ENCODE assay signal across 22 cellular contexts in the genomic region with DNA sequence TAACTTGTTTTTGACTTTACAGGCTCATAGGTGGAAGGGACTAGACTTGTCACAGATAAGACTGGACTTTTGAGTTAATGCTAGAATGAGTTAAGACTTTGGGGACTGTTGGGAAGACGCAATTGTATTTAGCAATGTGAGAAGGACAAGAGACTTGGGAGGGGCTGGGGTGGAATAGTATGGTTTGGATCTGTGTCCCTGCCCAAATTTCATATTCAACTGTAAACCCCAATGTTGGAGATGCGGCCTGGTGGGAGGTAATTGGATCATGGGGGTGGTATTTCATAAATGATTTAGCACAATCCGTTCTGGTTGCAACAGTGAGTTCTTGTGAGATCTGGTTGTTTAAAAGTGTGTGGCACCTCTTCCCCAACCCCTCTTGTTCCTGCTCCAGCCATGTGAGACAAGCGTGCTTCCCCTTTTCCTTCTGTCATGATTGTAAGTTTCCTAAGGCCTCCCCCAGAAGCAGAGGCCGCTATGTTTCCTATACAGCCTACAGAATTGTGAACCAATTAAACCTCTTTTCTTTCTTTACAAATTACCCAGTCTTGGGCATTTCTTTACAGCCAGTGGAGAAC.
A peak's percentile ranks its signal among the peaks of the same experiment; 100 is the strongest.
DNase-seq lines count a peak whose midpoint lies in the region; ATAC-seq and TF ChIP-seq lines count a peak whose summit lies in the region.
"Had no signal": no experiment of that assay in that cellular context is flagged by ENCODE, and none has a peak within 500 bp of the region (broad histone marks: within the 10 kb centered on the region; RNA-seq: fewer than 3 reads in every experiment).

No MANE protein-coding gene starts in this region.

- DNase-seq in GF-D8 (lab: John Stamatoyannopoulos, UW) (peak; percentile 53), MV-4-11 (lab: John Stamatoyannopoulos, UW) (peak; percentile 64), NCI-H187 treated with DMSO at 0.1 percent for 48 hours (lab: John Stamatoyannopoulos, UW) (no peak), T1000 (lab: John Stamatoyannopoulos, UW) (no peak)
- DNase-seq in activated naive CD8-positive, alpha-beta T cell treated with anti-CD3 and anti-CD28 coated beads, Interleukin-2, amount 50 U/mL, for 24 hours: no peak
- no peak for DNase-seq in effector CD4-positive, alpha-beta T cell
- DNase-seq: activated CD4-positive, alpha-beta memory T cell treated with anti-CD3 and anti-CD28 coated beads for 36 hours; activated effector memory CD4-positive, alpha-beta T cell treated with anti-CD3 and anti-CD28 coated beads, Interleukin-2, amount 50 U/mL, for 16 hours; CD4-positive, alpha-beta memory T cell; effector CD8-positive, alpha-beta T cell; heart right ventricle; MG63; naive thymus-derived CD4-positive, alpha-beta T cell; NCI-H1694; NCI-H2171 treated with DMSO at 0.1 percent for 48 hours; NCI-H524 treated with DMSO at 0.1 percent for 48 hours; pancreas; stimulated activated naive CD4-positive, alpha-beta T cell treated with Interleukin-2 at 50 U/mL for 16 hours had no signal

- no peaks in the 10 kb centered on the region for H3K27me3 Mint-ChIP-seq in activated naive CD8-positive, alpha-beta T cell treated with anti-CD3 and anti-CD28 coated beads, Interleukin-2, amount 50 U/mL, for 24 hours
- H3K27me3 Mint-ChIP-seq: activated CD4-positive, alpha-beta memory T cell treated with anti-CD3 and anti-CD28 coated beads for 36 hours; brain; CD4-positive, alpha-beta memory T cell; naive thymus-derived CD4-positive, alpha-beta T cell had no signal

- no peak overlapping the region for H3K4me3 ChIP-seq in neutrophil (ENCODE audit: low read depth in 1 of 2, low read length in 1 of 2)
- H3K4me3 ChIP-seq: heart right ventricle, MG63, pancreas had no signal

- H3K27me3 ChIP-seq in neutrophil: no peaks in the 10 kb centered on the region
- H3K27me3 ChIP-seq: heart right ventricle, MG63, pancreas had no signal

- H3K27ac ChIP-seq in neutrophil: peak overlapping the region; percentile 68
- H3K27ac ChIP-seq: heart right ventricle, pancreas had no signal

- peaks cover 11% of the 10 kb centered on the region for H3K4me1 Mint-ChIP-seq in activated naive CD8-positive, alpha-beta T cell treated with anti-CD3 and anti-CD28 coated beads, Interleukin-2, amount 50 U/mL, for 24 hours

- ATAC-seq in activated naive CD8-positive, alpha-beta T cell treated with anti-CD3 and anti-CD28 coated beads, Interleukin-2, amount 50 U/mL, for 24 hours: no peak
- ATAC-seq in HG02588 (IDR thresholded peaks at IDR 0.05; ENCODE audit: unreplicated experiment): no peak
- ATAC-seq: activated CD4-positive, CD25-positive, alpha-beta regulatory T cell treated with anti-CD3 and anti-CD28 coated beads, Interleukin-2, amount 50 U/mL, for 24 hours; heart right ventricle; naive thymus-derived CD4-positive, alpha-beta T cell had no signal

- no peak overlapping the region for H3K4me3 Mint-ChIP-seq in activated naive CD8-positive, alpha-beta T cell treated with anti-CD3 and anti-CD28 coated beads, Interleukin-2, amount 50 U/mL, for 24 hours
- H3K4me3 Mint-ChIP-seq: activated CD4-positive, alpha-beta memory T cell treated with anti-CD3 and anti-CD28 coated beads for 36 hours; brain; CD4-positive, alpha-beta memory T cell; naive thymus-derived CD4-positive, alpha-beta T cell had no signal

- peak overlapping the region; percentile 20 for H3K27ac Mint-ChIP-seq in activated naive CD8-positive, alpha-beta T cell treated with anti-CD3 and anti-CD28 coated beads, Interleukin-2, amount 50 U/mL, for 24 hours
- H3K27ac Mint-ChIP-seq: activated CD4-positive, alpha-beta memory T cell treated with anti-CD3 and anti-CD28 coated beads for 36 hours; brain had no signal

- no peaks in the 10 kb centered on the region for H3K9me3 Mint-ChIP-seq in activated naive CD8-positive, alpha-beta T cell treated with anti-CD3 and anti-CD28 coated beads, Interleukin-2, amount 50 U/mL, for 24 hours
- H3K9me3 Mint-ChIP-seq: activated CD4-positive, alpha-beta memory T cell treated with anti-CD3 and anti-CD28 coated beads for 36 hours; brain; CD4-positive, alpha-beta memory T cell had no signal

- no peak for TF ChIP-seq CTCF in neutrophil (IDR thresholded peaks at IDR 0.05)

- peaks cover 11% of the 10 kb centered on the region for H3K36me3 ChIP-seq in neutrophil

- peaks cover 32% of the 10 kb centered on the region for H3K36me3 Mint-ChIP-seq in activated naive CD8-positive, alpha-beta T cell treated with anti-CD3 and anti-CD28 coated beads, Interleukin-2, amount 50 U/mL, for 24 hours (ENCODE audit: low read depth)

- H3K4me1 ChIP-seq in neutrophil (ENCODE audit: control insufficient read depth in 1 of 2, insufficient read depth in 1 of 2, low read depth in 1 of 2, low read length in 1 of 2): peaks cover 21 to 23% of the 10 kb centered on the region in 2 experiments
- H3K4me1 ChIP-seq: pancreas had no signal

- no peaks in the 10 kb centered on the region for H3K9me3 ChIP-seq in neutrophil
- H3K9me3 ChIP-seq: heart right ventricle, MG63, pancreas had no signal

Comparison
In these comparisons a context has a peak if more than half of its experiments do, and no peak if none do; other contexts are left out.
1. DNase-seq: peak in GF-D8 (single experiment) and MV-4-11 (single experiment); none in activated naive CD8-positive, alpha-beta T cell treated with anti-CD3 and anti-CD28 coated beads, Interleukin-2, amount 50 U/mL, for 24 hours (single experiment), NCI-H187 treated with DMSO at 0.1 percent for 48 hours (single experiment), effector CD4-positive, alpha-beta T cell (single experiment) and T1000 (single experiment).